12 cellular contexts compared by ENCODE assay signal in the genomic region with DNA sequence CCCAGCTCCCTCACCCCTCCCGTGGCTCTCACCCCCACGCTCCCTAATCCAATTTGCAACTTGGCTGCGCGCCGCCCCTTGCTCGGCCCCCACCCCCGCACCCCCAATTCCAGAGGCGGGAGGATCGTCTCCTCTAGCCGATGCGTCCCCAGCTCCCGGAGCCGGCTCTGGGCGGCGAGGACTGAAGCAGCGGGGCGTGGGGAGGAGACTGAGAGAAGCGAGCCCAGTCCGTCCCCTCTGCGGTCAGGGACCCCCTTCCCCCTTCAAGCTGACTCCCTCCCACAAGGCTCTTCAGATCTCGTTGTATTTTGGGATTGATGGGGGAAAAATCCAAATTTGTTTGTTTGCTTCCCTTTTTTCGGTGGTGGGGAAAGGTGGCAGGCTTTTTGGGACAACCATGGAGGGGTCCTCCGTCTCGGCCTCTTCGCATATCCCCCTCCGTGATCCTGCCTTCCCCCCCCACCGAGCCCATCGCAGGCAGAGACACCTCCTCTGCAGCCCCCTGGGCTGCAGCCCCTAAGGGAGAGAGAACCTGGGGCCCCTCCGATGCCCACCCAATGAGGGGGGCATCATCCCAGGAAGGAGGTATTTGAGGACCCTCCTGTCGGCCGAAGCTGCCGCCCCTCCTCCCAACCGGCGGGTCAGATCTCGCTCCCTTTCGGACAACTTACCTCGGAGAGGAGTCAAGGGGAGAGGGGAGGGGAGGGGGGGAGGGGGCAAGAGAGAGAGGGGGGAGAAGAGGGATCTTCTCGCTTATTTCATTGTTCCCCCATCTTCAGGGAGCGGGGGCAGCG. TPM values are rescaled to one million over a fixed set of nuclear protein-coding genes. Genes with fewer than 3 reads are reported as not detected.
DNase-seq lines count a peak whose midpoint lies in the region; ATAC-seq and TF ChIP-seq lines count a peak whose summit lies in the region.
"Had no signal": no experiment of that assay in that cellular context is flagged by ENCODE, and none has a peak within 500 bp of the region (broad histone marks: within the 10 kb centered on the region; RNA-seq: fewer than 3 reads in every experiment).

No MANE protein-coding gene starts in this region.

- peaks cover 3% of the 10 kb centered on the region; the same call in 1 of the 2 replicates for H3K4me1 ChIP-seq in SJCRH30
- H3K4me1 ChIP-seq in psoas muscle: peaks cover 27% of the 10 kb centered on the region
- no peaks in the 10 kb centered on the region for H3K4me1 ChIP-seq in BE2C

- peak overlapping the region; percentile 28 for H3K27ac Mint-ChIP-seq in glutamatergic neuron (ENCODE audit: unreplicated experiment)
- H3K27ac Mint-ChIP-seq: activated naive CD4-positive, alpha-beta T cell treated with anti-CD3 and anti-CD28 coated beads, Interleukin-2, amount 50 U/mL, for 72 hours; HFFc6 had no signal

- H3K9me3 ChIP-seq in SJCRH30 (replicated peaks) (no peaks in the 10 kb centered on the region), psoas muscle (no peaks in the 10 kb centered on the region), BE2C (no peaks in the 10 kb centered on the region), MG63 (no peaks in the 10 kb centered on the region)

- 1 to 3% (median 1%) methylated on average over 32 to 40 of the region's 40 CpGs for WGBS in psoas muscle, 3 donors

- ATAC-seq in psoas muscle: peak in 1 of 4 donors; percentile 18

- peaks cover 6% of the 10 kb centered on the region for H3K9me3 Mint-ChIP-seq in glutamatergic neuron (ENCODE audit: unreplicated experiment)
- H3K9me3 Mint-ChIP-seq: activated naive CD4-positive, alpha-beta T cell treated with anti-CD3 and anti-CD28 coated beads, Interleukin-2, amount 50 U/mL, for 72 hours; HFFc6 had no signal

- no peaks in the 10 kb centered on the region for H3K36me3 Mint-ChIP-seq in glutamatergic neuron (ENCODE audit: unreplicated experiment)
- H3K36me3 Mint-ChIP-seq: activated naive CD4-positive, alpha-beta T cell treated with anti-CD3 and anti-CD28 coated beads, Interleukin-2, amount 50 U/mL, for 72 hours had no signal

- TF ChIP-seq CTCF in glutamatergic neuron (IDR thresholded peaks at IDR 0.05; ENCODE audit: partially characterized antibody, unreplicated experiment): no peak
- TF ChIP-seq CTCF in psoas muscle (IDR thresholded peaks at IDR 0.05): no peak
- no peak for TF ChIP-seq CTCF in BE2C (IDR thresholded peaks at IDR 0.05; ENCODE audit: low read depth, low read length)

- H3K27me3 ChIP-seq in SJCRH30: no peaks in the 10 kb centered on the region; the same call in 1 of the 2 replicates
- peaks cover 0 to 76% (median 47%) of the 10 kb centered on the region in 3 donors for H3K27me3 ChIP-seq in psoas muscle (ENCODE audit: insufficient read depth in 3 of 3, low read length in 2 of 3)
- peaks cover 80% of the 10 kb centered on the region for H3K27me3 ChIP-seq in BE2C
- peaks cover 65% of the 10 kb centered on the region for H3K27me3 ChIP-seq in MG63

- no peaks in the 10 kb centered on the region for H3K36me3 ChIP-seq in SJCRH30
- no peaks in the 10 kb centered on the region for H3K36me3 ChIP-seq in psoas muscle (ENCODE audit: insufficient read depth in 1 of 2, low read depth in 1 of 2)
- H3K36me3 ChIP-seq in BE2C: no peaks in the 10 kb centered on the region
- no peaks in the 10 kb centered on the region for H3K36me3 ChIP-seq in MG63

- intact Hi-C loops in psoas muscle (cut with DNase I): no loop called here

- peaks cover 20% of the 10 kb centered on the region for H3K27me3 Mint-ChIP-seq in glutamatergic neuron (ENCODE audit: unreplicated experiment)

- H3K27ac ChIP-seq in SJCRH30 (no peak overlapping the region), psoas muscle (no peak overlapping the region)

- H3K4me3 ChIP-seq in SJCRH30 (peak overlapping the region; percentile 50), psoas muscle (peak overlapping the region; percentile 43), BE2C (ENCODE audit: low read depth, low read length) (no peak overlapping the region), MG63 (no peak overlapping the region)

- DNase-seq in NCI-H748 (lab: John Stamatoyannopoulos, UW; ENCODE audit: unreplicated experiment): peak; percentile 31
- no peak for DNase-seq in NCI-H748 treated with DMSO at 0.1 percent for 48 hours (lab: John Stamatoyannopoulos, UW)
- no peak for DNase-seq in SJCRH30
- DNase-seq in glutamatergic neuron: peak; percentile 67
- DNase-seq in psoas muscle: no peak
- no peak for DNase-seq in BE2C
- no peak for DNase-seq in MG63
- no peak for DNase-seq in retina
- DNase-seq: HFFc6, OCI-M1 had no signal

- peak overlapping the region; percentile 88 for H3K4me3 Mint-ChIP-seq in glutamatergic neuron (ENCODE audit: unreplicated experiment)
- H3K4me3 Mint-ChIP-seq: HFFc6 had no signal

- H3K4me1 Mint-ChIP-seq in glutamatergic neuron (ENCODE audit: low read depth, unreplicated experiment): peaks cover 27% of the 10 kb centered on the region

RNA-seq across cellular contexts. Expression of a gene that starts 0.5 kb away (rescaled TPM):
- 0.20 TPM in 1 of 2 replicates, not detected in the other for total RNA-seq in SJCRH30 (2014; rRNA removed; shearing (Covaris generic))
- total RNA-seq in glutamatergic neuron (ENCODE audit: unreplicated experiment): 6.3 TPM
- total RNA-seq in psoas muscle: not detected
- under 1 TPM in 1 of 3 donors, not detected in 2; 0.01 TPM for polyA plus RNA-seq in psoas muscle
- not detected for polyA plus RNA-seq in BE2C (2012; ENCODE audit: insufficient read depth, insufficient read length, low read depth)
- total RNA-seq in MG63 (2014; rRNA removed; shearing (Covaris generic); ENCODE audit: low replicate concordance): not detected in 2 replicates
- total RNA-seq: activated naive CD4-positive, alpha-beta T cell treated with anti-CD3 and anti-CD28 coated beads, Interleukin-2, amount 50 U/mL, for 72 hours; HFFc6; lung microvascular endothelial cell had no signal

RNA-seq across cellular contexts. Expression of a gene that starts 19.5 kb away (rescaled TPM):
- not detected in 2 replicates for total RNA-seq in SJCRH30 (2014; rRNA removed; shearing (Covaris generic))
- total RNA-seq in glutamatergic neuron (ENCODE audit: unreplicated experiment) (not detected), psoas muscle (under 1 TPM in 3 of 4 donors, not detected in 1; 0.21 to 0.42 (median 0.23) TPM)
- 1 to 10 TPM in 1 of 3 donors, under 1 TPM in 2; 0.10 to 1.6 (median 0.35) TPM for polyA plus RNA-seq in psoas muscle
- not detected for polyA plus RNA-seq in BE2C (2012; ENCODE audit: insufficient read depth, insufficient read length, low read depth)
- total RNA-seq in MG63 (2014; rRNA removed; shearing (Covaris generic); ENCODE audit: low replicate concordance): not detected in 2 replicates
- total RNA-seq: HFFc6, lung microvascular endothelial cell had no signal

RNA-seq across cellular contexts. Expression of a gene that starts 29.7 kb away (rescaled TPM):
- 21.8 and 22.7 TPM in 2 replicates for total RNA-seq in SJCRH30 (2014; rRNA removed; shearing (Covaris generic))
- total RNA-seq in glutamatergic neuron (ENCODE audit: unreplicated experiment) (48.0 TPM), psoas muscle (10 to 100 TPM; 22.5 to 32.6 (median 26.1) TPM)
- polyA plus RNA-seq in psoas muscle: 10 to 100 TPM; 33.0 to 62.8 (median 47.9) TPM
- 136 TPM for polyA plus RNA-seq in BE2C (2012; ENCODE audit: insufficient read depth, insufficient read length, low read depth)
- 55.2 and 61.8 TPM in 2 replicates for total RNA-seq in MG63 (2014; rRNA removed; shearing (Covaris generic); ENCODE audit: low replicate concordance)

RNA-seq across cellular contexts. Expression of a gene that starts 57.9 kb away (rescaled TPM):
- 0.53 and 0.73 TPM in 2 replicates for total RNA-seq in SJCRH30 (2014; rRNA removed; shearing (Covaris generic))
- 2.3 TPM for total RNA-seq in glutamatergic neuron (ENCODE audit: unreplicated experiment)
- total RNA-seq in psoas muscle: 1,000 to 10,000 TPM; 3,389 to 5,818 (median 3,842) TPM
- polyA plus RNA-seq in psoas muscle: 1,000 to 10,000 TPM; 2,116 to 7,047 (median 2,671) TPM
- polyA plus RNA-seq in BE2C (2012; ENCODE audit: insufficient read depth, insufficient read length, low read depth): 4.4 TPM
- total RNA-seq in MG63 (2014; rRNA removed; shearing (Covaris generic); ENCODE audit: low replicate concordance): 0.07 TPM in 1 of 2 replicates, not detected in the other

Comparison
In these comparisons a context has a peak if more than half of its experiments do, and no peak if none do; other contexts are left out.
1. DNase-seq: peak in NCI-H748 (single experiment) and glutamatergic neuron (single experiment); none in NCI-H748 treated with DMSO at 0.1 percent for 48 hours (single experiment), SJCRH30 (0 of 2), psoas muscle (0 of 2), BE2C (single experiment), MG63 (single experiment) and retina (single experiment).
2. H3K4me3 ChIP-seq: peak in SJCRH30 (single experiment) and psoas muscle (single experiment); none in BE2C (single experiment) and MG63 (single experiment).